Comparison of ENCODE assay signal across 9 cellular contexts in genomic region chr7:24572014-24572413, GRCh38. TPM values are rescaled to one million over a fixed set of nuclear protein-coding genes. Genes with fewer than 3 reads are reported as not detected.
A peak's percentile ranks its signal among the peaks of the same experiment; 100 is the strongest.
DNase-seq lines count a peak whose midpoint lies in the region; ATAC-seq, FAIRE-seq and TF ChIP-seq lines count a peak whose summit lies in the region.
"Had no signal": no experiment of that assay in that cellular context is flagged by ENCODE, and none has a peak within 500 bp of the region (broad histone marks: within the 10 kb centered on the region; RNA-seq: fewer than 3 reads in every experiment).

No MANE protein-coding gene starts in this region.

- H3K9me3 Mint-ChIP-seq in activated naive CD8-positive, alpha-beta T cell (ENCODE audit: low read depth): no peaks in the 10 kb centered on the region
- no peaks in the 10 kb centered on the region for H3K9me3 Mint-ChIP-seq in type B pancreatic cell

- peak overlapping the region; percentile 86 for H3K27ac Mint-ChIP-seq in activated naive CD8-positive, alpha-beta T cell
- peak overlapping the region; percentile 68 for H3K27ac Mint-ChIP-seq in type B pancreatic cell

- no peak for TF ChIP-seq POLR2A in HepG2 (IDR thresholded peaks at IDR 0.05; ENCODE audit: insufficient read depth in 1 of 2, low read depth in 2 of 2, low read length in 2 of 2)
- TF ChIP-seq POLR2A in right lobe of liver (IDR thresholded peaks at IDR 0.05): no peak

- H3K36me3 ChIP-seq in HepG2 (replicated peaks in 1 of 2; ENCODE audit: control insufficient read depth in 1 of 2, insufficient read depth in 2 of 2, low read length in 2 of 2) (no peaks in the 10 kb centered on the region), right lobe of liver (no peaks in the 10 kb centered on the region), kidney (ENCODE audit: control insufficient read depth in 1 of 2, insufficient read depth in 2 of 2, low read length in 2 of 2) (no peaks in the 10 kb centered on the region)

- no peak for TF ChIP-seq RAD21 in HepG2 (CRISPR knock-in tag; IDR thresholded peaks at IDR 0.05)

- H3K27me3 Mint-ChIP-seq in activated naive CD8-positive, alpha-beta T cell: no peaks in the 10 kb centered on the region
- H3K27me3 Mint-ChIP-seq in type B pancreatic cell: peaks cover 57% of the 10 kb centered on the region

- 52% methylated on average over 5 of the region's 5 CpGs for WGBS in HepG2 (ENCODE audit: low lambda C conversion rate)
- WGBS in right lobe of liver (ENCODE audit: insufficient coverage, low coverage, low lambda C conversion rate, missing lambda C conversion rate): 60% methylated on average over 5 of the region's 5 CpGs

- H3K4me1 ChIP-seq in HepG2 (ENCODE audit: insufficient read depth, low read length) (peaks cover 29% of the 10 kb centered on the region), right lobe of liver (peaks cover 0 to 21% (median 0%) of the 10 kb centered on the region in 4 donors), kidney (ENCODE audit: control insufficient read depth in 1 of 2, insufficient read depth in 1 of 2, low read depth in 1 of 2, low read length in 2 of 2) (peaks cover 3 to 8% of the 10 kb centered on the region in 2 donors)

- H3K79me2 ChIP-seq in HepG2 (ENCODE audit: insufficient read depth, low read length): peaks cover 21% of the 10 kb centered on the region

- H3K27ac ChIP-seq in HepG2 (ENCODE audit: extremely low read length, insufficient read depth, low read length): no peak overlapping the region
- no peak overlapping the region for H3K27ac ChIP-seq in right lobe of liver
- H3K27ac ChIP-seq in kidney (ENCODE audit: low read depth in 2 of 2, low read length in 2 of 2): no peak overlapping the region

- in situ Hi-C loops in HepG2 (cut with HindIII; ENCODE audit: extremely low pct_ligation_motif_present, low pct_unique_long_range_greater_than_20kb): no loop called here

- TF ChIP-seq EP300 in HepG2 (IDR thresholded peaks at IDR 0.05; ENCODE audit: low read depth in 2 of 2, low read length in 2 of 2) (no peak), HepG2 (CRISPR knock-in tag; IDR thresholded peaks at IDR 0.05; ENCODE audit: borderline replicate concordance) (no peak)

- H3K9me3 ChIP-seq in HepG2 (ENCODE audit: low read length) (no peaks in the 10 kb centered on the region), right lobe of liver (no peaks in the 10 kb centered on the region), kidney (ENCODE audit: control insufficient read depth in 1 of 2, low read length in 2 of 2) (no peaks in the 10 kb centered on the region)

- peaks cover 34% of the 10 kb centered on the region for H3K4me1 Mint-ChIP-seq in activated naive CD8-positive, alpha-beta T cell (ENCODE audit: low read depth)
- peaks cover 16% of the 10 kb centered on the region for H3K4me1 Mint-ChIP-seq in type B pancreatic cell (ENCODE audit: unreplicated experiment)

- FAIRE-seq in HepG2 (lab: Jason Lieb, UNC) (no peak), kidney (lab: Jason Lieb, UNC) (no peak)

- no peaks in the 10 kb centered on the region; the same call in 1 of the 2 replicates for H4K20me1 ChIP-seq in HepG2 (ENCODE audit: insufficient read depth, low read length)

- no peak overlapping the region for H3K9ac ChIP-seq in HepG2 (ENCODE audit: insufficient read depth, low read depth, low read length)
- peak overlapping the region in 1 of 2 donors; percentile 76 for H3K9ac ChIP-seq in kidney (ENCODE audit: low read length in 2 of 2)

- no peaks in the 10 kb centered on the region for H3K36me3 Mint-ChIP-seq in activated naive CD8-positive, alpha-beta T cell
- H3K36me3 Mint-ChIP-seq in type B pancreatic cell: no peaks in the 10 kb centered on the region

- H3K4me3 ChIP-seq in HepG2 (replicated peaks in 1 of 3; ENCODE audit: insufficient read depth in 1 of 3, low read depth in 2 of 3, low read length in 3 of 3): peak overlapping the region in 1 of 3 experiments; percentile 85; a peak in 1 of 6 replicates
- no peak overlapping the region for H3K4me3 ChIP-seq in right lobe of liver
- H3K4me3 ChIP-seq in kidney (ENCODE audit: low read length in 2 of 2): peak overlapping the region; percentile 70 to 82

- no peak overlapping the region for H2AFZ ChIP-seq in HepG2 (ENCODE audit: low read length)

- DNase-seq in HepG2 (ENCODE audit: low spot score): no peak
- no peak for DNase-seq in right lobe of liver
- DNase-seq in kidney: no peak
- DNase-seq in type B pancreatic cell (ENCODE audit: extremely low spot score, unreplicated experiment): no peak
- DNase-seq in stimulated activated CD4-positive, alpha-beta T cell treated with anti-CD3 and anti-CD28 coated beads, Interleukin-4, amount 100 ng/mL, for 1 hour: no peak
- no peak for DNase-seq in COLO668 (lab: John Stamatoyannopoulos, UW; ENCODE audit: unreplicated experiment)
- DNase-seq: COR-L47 had no signal

- intact Hi-C loops in HepG2 (cut with micrococcal nuclease; ENCODE audit: unreplicated experiment): no loop called here
- intact Hi-C loops in right lobe of liver (cut with DNase I): no loop called here
- intact Hi-C loops in kidney (cut with DNase I): no loop called here

- CTCF ChIA-PET in HepG2 (lab: Yijun Ruan, JAX; ENCODE audit: low intra/inter-chr PET ratio, low total read pairs): no interaction called here

- H3K4me3 Mint-ChIP-seq in activated naive CD8-positive, alpha-beta T cell: peak overlapping the region; percentile 89
- peak overlapping the region; percentile 93 for H3K4me3 Mint-ChIP-seq in type B pancreatic cell

- H3K27me3 ChIP-seq in HepG2 (ENCODE audit: control insufficient read depth in 1 of 2, insufficient read depth in 2 of 2, low read length in 2 of 2): peaks cover 0 to 32% of the 10 kb centered on the region in 2 experiments; a peak in 4 of 5 replicates
- no peaks in the 10 kb centered on the region for H3K27me3 ChIP-seq in right lobe of liver

- TF ChIP-seq CTCF in HepG2 (CRISPR knock-in tag; IDR thresholded peaks at IDR 0.05) (no peak), right lobe of liver (IDR thresholded peaks at IDR 0.05) (no peak), kidney (IDR thresholded peaks at IDR 0.05; ENCODE audit: borderline replicate concordance, extremely low read depth, insufficient read depth) (no peak), type B pancreatic cell (conservative IDR thresholded peaks at IDR 0.05) (no peak)

- H3K4me2 ChIP-seq in HepG2 (ENCODE audit: low read depth, low read length): peak overlapping the region; percentile 86; the same call in 1 of the 2 replicates

- no peak for ATAC-seq in HepG2
- ATAC-seq in right lobe of liver: no peak
- no peak for ATAC-seq in HG03280 (IDR thresholded peaks at IDR 0.05; ENCODE audit: unreplicated experiment)

- POLR2A ChIA-PET in HepG2 (lab: Yijun Ruan, JAX): no interaction called here

- no TSS peak for BruUV-seq in HepG2 (replicated peaks; lab: Mats Ljungman, UMichigan)

TF ChIP-seq in HepG2, 621 proteins besides CTCF, POLR2A, EP300 and RAD21:
- TF ChIP-seq ZNF678 (CRISPR knock-in tag; IDR thresholded peaks at IDR 0.05) (no peak), TEAD3 (CRISPR knock-in tag; optimal IDR thresholded peaks at IDR 0.05; ENCODE audit: borderline replicate concordance) (no peak)

RNA-seq across cellular contexts. Expression of gene PALS2, which starts 1.2 kb away (rescaled TPM):
- 14.4 and 21.9 TPM in 2 replicates for total RNA-seq in HepG2 (2016; rRNA removed; fragmentation: Illumina TruSeq; extraction: Trizol)
- total RNA-seq in HepG2 (2016; cell fraction: cytosol; rRNA removed; fragmentation: Illumina TruSeq; extraction: Trizol; ENCODE audit: low read depth): 254 and 408 TPM in 2 replicates
- 14.7 and 21.6 TPM in 2 replicates for total RNA-seq in HepG2 (2016; cell fraction: insoluble cytoplasmic fraction; rRNA removed; fragmentation: Illumina TruSeq; extraction: Trizol)
- total RNA-seq in HepG2 (2016; cell fraction: membrane; rRNA removed; fragmentation: Illumina TruSeq; extraction: Trizol): 101 and 161 TPM in 2 replicates
- total RNA-seq in HepG2 (2016; cell fraction: nucleus; rRNA removed; fragmentation: Illumina TruSeq; extraction: Trizol): 10.5 and 11.6 TPM in 2 replicates
- 2.0 and 3.1 TPM in 2 replicates for polyA plus RNA-seq in HepG2 (2011; rRNA removed)
- polyA plus RNA-seq in HepG2 (2011; cell fraction: cytosol; rRNA removed): 1.0 and 1.7 TPM in 2 replicates
- polyA plus RNA-seq in HepG2 (2011; cell fraction: nucleus; rRNA removed): 0.88 and 2.2 TPM in 2 replicates
- 5.1 and 8.6 TPM in 2 replicates for polyA plus RNA-seq in HepG2 (2012)
- 2.7 and 2.9 TPM in 2 replicates for polyA plus RNA-seq in HepG2 (2016; cell fraction: cytosol; fragmentation: Illumina TruSeq; extraction: Trizol; ENCODE audit: low read depth)
- polyA plus RNA-seq in HepG2 (2016; cell fraction: insoluble cytoplasmic fraction; fragmentation: Illumina TruSeq; extraction: Trizol; ENCODE audit: low read depth): 14.0 and 14.9 TPM in 2 replicates
- 5.3 and 6.1 TPM in 2 replicates for polyA plus RNA-seq in HepG2 (2016; cell fraction: membrane; fragmentation: Illumina TruSeq; extraction: Trizol; ENCODE audit: low read depth)
- 8.9 and 9.2 TPM in 2 replicates for polyA plus RNA-seq in HepG2 (2016; cell fraction: nucleus; fragmentation: Illumina TruSeq; extraction: Trizol; ENCODE audit: insufficient read depth, low read depth)
- 2.7 and 9.0 TPM in 2 replicates for polyA minus RNA-seq in HepG2 (2011; rRNA and poly(A)+ RNA removed; ENCODE audit: low replicate concordance)
- 12.9 and 13.1 TPM in 2 replicates for polyA minus RNA-seq in HepG2 (2011; cell fraction: cytosol; rRNA and poly(A)+ RNA removed)
- 11.3 and 12.9 TPM in 2 replicates for polyA minus RNA-seq in HepG2 (2011; cell fraction: nucleus; rRNA and poly(A)+ RNA removed)
- 10 to 100 TPM in 5 of 6 experiments, 1 to 10 TPM in 1; 7.4 to 19.5 (median 16.1) TPM for total RNA-seq in right lobe of liver
- total RNA-seq in kidney: 35.6 TPM
- polyA plus RNA-seq in kidney (ENCODE audit: insufficient read depth, low read depth, low replicate concordance): 5.6 TPM
- 29.3 and 43.1 TPM in 2 replicates for total RNA-seq in type B pancreatic cell (ENCODE audit: low replicate concordance)

Comparison
In these comparisons a context has a peak if more than half of its experiments do, and no peak if none do; other contexts are left out.
1. H3K4me3 ChIP-seq: peak in kidney (2 of 2); none in right lobe of liver (0 of 3).